1 cellular context compared by ENCODE assay signal in the genomic region with DNA sequence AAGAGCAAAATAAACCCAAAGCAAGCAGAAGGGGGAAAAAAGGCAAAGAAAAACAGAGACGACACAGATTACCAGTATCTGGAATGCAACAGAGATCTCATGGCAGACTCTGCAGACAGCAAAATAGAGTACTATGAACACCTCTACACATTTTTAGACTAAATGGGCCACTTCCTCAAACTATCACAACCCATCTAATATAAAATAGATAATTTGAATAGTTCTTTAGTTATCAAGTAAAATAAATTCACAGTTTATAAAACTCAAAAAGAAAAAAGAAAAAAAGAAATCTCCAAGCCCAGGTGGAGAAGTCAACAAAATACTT.
TF ChIP-seq lines count a peak whose summit lies in the region.

No MANE protein-coding gene starts in this region.

TF ChIP-seq in GM23338, 12 proteins besides CTCF, POLR2A, EP300 and RAD21 (continued from another document):
- TF ChIP-seq, protein P1, sequence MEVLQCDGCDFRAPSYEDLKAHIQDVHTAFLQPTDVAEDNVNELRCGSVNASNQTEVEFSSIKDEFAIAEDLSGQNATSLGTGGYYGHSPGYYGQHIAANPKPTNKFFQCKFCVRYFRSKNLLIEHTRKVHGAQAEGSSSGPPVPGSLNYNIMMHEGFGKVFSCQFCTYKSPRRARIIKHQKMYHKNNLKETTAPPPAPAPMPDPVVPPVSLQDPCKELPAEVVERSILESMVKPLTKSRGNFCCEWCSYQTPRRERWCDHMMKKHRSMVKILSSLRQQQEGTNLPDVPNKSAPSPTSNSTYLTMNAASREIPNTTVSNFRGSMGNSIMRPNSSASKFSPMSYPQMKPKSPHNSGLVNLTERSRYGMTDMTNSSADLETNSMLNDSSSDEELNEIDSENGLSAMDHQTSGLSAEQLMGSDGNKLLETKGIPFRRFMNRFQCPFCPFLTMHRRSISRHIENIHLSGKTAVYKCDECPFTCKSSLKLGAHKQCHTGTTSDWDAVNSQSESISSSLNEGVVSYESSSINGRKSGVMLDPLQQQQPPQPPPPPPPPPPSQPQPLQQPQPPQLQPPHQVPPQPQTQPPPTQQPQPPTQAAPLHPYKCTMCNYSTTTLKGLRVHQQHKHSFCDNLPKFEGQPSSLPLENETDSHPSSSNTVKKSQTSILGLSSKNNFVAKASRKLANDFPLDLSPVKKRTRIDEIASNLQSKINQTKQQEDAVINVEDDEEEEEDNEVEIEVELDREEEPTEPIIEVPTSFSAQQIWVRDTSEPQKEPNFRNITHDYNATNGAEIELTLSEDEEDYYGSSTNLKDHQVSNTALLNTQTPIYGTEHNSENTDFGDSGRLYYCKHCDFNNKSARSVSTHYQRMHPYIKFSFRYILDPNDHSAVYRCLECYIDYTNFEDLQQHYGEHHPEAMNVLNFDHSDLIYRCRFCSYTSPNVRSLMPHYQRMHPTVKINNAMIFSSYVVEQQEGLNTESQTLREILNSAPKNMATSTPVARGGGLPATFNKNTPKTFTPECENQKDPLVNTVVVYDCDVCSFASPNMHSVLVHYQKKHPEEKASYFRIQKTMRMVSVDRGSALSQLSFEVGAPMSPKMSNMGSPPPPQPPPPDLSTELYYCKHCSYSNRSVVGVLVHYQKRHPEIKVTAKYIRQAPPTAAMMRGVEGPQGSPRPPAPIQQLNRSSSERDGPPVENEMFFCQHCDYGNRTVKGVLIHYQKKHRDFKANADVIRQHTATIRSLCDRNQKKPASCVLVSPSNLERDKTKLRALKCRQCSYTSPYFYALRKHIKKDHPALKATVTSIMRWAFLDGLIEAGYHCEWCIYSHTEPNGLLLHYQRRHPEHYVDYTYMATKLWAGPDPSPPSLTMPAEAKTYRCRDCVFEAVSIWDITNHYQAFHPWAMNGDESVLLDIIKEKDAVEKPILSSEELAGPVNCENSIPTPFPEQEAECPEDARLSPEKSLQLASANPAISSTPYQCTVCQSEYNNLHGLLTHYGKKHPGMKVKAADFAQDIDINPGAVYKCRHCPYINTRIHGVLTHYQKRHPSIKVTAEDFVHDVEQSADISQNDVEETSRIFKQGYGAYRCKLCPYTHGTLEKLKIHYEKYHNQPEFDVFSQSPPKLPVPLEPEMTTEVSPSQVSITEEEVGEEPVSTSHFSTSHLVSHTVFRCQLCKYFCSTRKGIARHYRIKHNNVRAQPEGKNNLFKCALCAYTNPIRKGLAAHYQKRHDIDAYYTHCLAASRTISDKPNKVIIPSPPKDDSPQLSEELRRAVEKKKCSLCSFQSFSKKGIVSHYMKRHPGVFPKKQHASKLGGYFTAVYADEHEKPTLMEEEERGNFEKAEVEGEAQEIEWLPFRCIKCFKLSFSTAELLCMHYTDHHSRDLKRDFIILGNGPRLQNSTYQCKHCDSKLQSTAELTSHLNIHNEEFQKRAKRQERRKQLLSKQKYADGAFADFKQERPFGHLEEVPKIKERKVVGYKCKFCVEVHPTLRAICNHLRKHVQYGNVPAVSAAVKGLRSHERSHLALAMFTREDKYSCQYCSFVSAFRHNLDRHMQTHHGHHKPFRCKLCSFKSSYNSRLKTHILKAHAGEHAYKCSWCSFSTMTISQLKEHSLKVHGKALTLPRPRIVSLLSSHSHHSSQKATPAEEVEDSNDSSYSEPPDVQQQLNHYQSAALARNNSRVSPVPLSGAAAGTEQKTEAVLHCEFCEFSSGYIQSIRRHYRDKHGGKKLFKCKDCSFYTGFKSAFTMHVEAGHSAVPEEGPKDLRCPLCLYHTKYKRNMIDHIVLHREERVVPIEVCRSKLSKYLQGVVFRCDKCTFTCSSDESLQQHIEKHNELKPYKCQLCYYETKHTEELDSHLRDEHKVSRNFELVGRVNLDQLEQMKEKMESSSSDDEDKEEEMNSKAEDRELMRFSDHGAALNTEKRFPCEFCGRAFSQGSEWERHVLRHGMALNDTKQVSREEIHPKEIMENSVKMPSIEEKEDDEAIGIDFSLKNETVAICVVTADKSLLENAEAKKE (CRISPR knock-in tag; IDR thresholded peaks at IDR 0.05), result no peak
- no peak for TF ChIP-seq ETS1 (IDR thresholded peaks at IDR 0.05)
- no peak for TF ChIP-seq JUNB (IDR thresholded peaks at IDR 0.05; ENCODE audit: unreplicated experiment)
TF ChIP-seq in GM23338: peak in this region for 0.
